14 cellular contexts compared by ENCODE assay signal in the genomic region with DNA sequence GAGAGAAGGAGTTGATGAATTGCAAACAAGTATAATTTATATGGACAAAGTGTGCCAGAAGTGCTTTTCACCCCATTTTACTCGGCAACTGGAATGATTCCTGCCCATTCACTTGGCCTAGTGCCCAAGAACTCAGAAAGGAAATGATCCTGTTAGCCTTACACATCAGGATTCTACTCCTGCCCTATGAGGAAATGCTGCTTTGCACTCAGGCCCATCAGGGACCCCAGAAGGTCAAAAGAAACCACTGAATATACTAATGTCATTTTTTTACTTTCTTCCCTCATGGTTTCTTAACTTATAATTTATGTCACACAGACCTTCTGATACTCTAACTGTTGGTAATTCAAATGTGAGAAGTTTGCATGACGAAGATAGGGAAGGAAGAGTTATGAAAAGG.
A peak's percentile ranks its signal among the peaks of the same experiment; 100 is the strongest.
DNase-seq lines count a peak whose midpoint lies in the region; ATAC-seq and TF ChIP-seq lines count a peak whose summit lies in the region.
"Had no signal": no experiment of that assay in that cellular context is flagged by ENCODE, and none has a peak within 500 bp of the region (broad histone marks: within the 10 kb centered on the region; RNA-seq: fewer than 3 reads in every experiment).

No MANE protein-coding gene starts in this region.

- DNase-seq in natural killer cell treated with Interleukin-12 subunit alpha and Interleukin-12 subunit beta and Interleukin-15 and Interleukin-18, amount 100 ng/mL, for 72 hours (ENCODE audit: low spot score) = no peak
- DNase-seq in natural killer cell = no peak
- no peak for DNase-seq in activated CD8-positive, alpha-beta T cell treated with anti-CD3 and anti-CD28 coated beads for 36 hours
- peak; percentile 1 for DNase-seq in fibroblast of the aortic adventitia (ENCODE audit: low read depth)
- DNase-seq in OCI-M1 (lab: John Stamatoyannopoulos, UW) = no peak
- DNase-seq: GOT3, NCI-H187, NCI-H524 treated with DMSO at 0.1 percent for 48 hours, T-helper 9 cell had no signal

- TF ChIP-seq CTCF in natural killer cell (IDR thresholded peaks at IDR 0.05) = no peak
- TF ChIP-seq CTCF in activated CD8-positive, alpha-beta T cell treated with anti-CD3 and anti-CD28 coated beads for 36 hours (IDR thresholded peaks at IDR 0.05) = no peak
- TF ChIP-seq CTCF in fibroblast of the aortic adventitia (IDR thresholded peaks at IDR 0.05; ENCODE audit: insufficient read depth, low read length) = no peak

- H3K9me3 Mint-ChIP-seq in natural killer cell treated with Interleukin-12 subunit alpha and Interleukin-12 subunit beta and Interleukin-15 and Interleukin-18, amount 100 ng/mL, for 72 hours = peaks cover 12% of the 10 kb centered on the region
- H3K9me3 Mint-ChIP-seq in natural killer cell = no peaks in the 10 kb centered on the region
- peaks cover 17% of the 10 kb centered on the region for H3K9me3 Mint-ChIP-seq in activated CD8-positive, alpha-beta T cell treated with anti-CD3 and anti-CD28 coated beads for 36 hours
- H3K9me3 Mint-ChIP-seq: type B pancreatic cell had no signal

- peak overlapping the region; percentile 96 to 99 for H3K27ac Mint-ChIP-seq in natural killer cell treated with Interleukin-12 subunit alpha and Interleukin-12 subunit beta and Interleukin-15 and Interleukin-18, amount 100 ng/mL, for 72 hours
- H3K27ac Mint-ChIP-seq in natural killer cell = no peak overlapping the region
- peak overlapping the region; percentile 96 for H3K27ac Mint-ChIP-seq in activated CD8-positive, alpha-beta T cell treated with anti-CD3 and anti-CD28 coated beads for 36 hours
- H3K27ac Mint-ChIP-seq: type B pancreatic cell had no signal

- ATAC-seq in natural killer cell treated with Interleukin-12 subunit alpha and Interleukin-12 subunit beta and Interleukin-15 and Interleukin-18, amount 100 ng/mL, for 72 hours = no peak
- ATAC-seq in natural killer cell (no peak), HG03378 (IDR thresholded peaks at IDR 0.05; ENCODE audit: unreplicated experiment) (no peak), HG03342 (IDR thresholded peaks at IDR 0.05; ENCODE audit: unreplicated experiment) (no peak)
- no peak for ATAC-seq in activated CD8-positive, alpha-beta T cell treated with anti-CD3 and anti-CD28 coated beads for 36 hours

- H3K4me3 ChIP-seq in fibroblast of the aortic adventitia (ENCODE audit: low read depth, low read length) = no peak overlapping the region
- H3K4me3 ChIP-seq: BLaER1 treated with 17β-estradiol and CSF1 and Interleukin-3, amounts not matched to agents 10 nM and 100 nM; prostate gland had no signal

- CTCF ChIA-PET in activated CD8-positive, alpha-beta T cell treated with anti-CD3 and anti-CD28 coated beads for 36 hours (lab: Charles Lee) = no interaction called here

- intact Hi-C loops in natural killer cell (cut with micrococcal nuclease) = no loop called here
- intact Hi-C loops in activated CD8-positive, alpha-beta T cell treated with anti-CD3 and anti-CD28 coated beads for 36 hours (cut with micrococcal nuclease) = no loop called here

- peak overlapping the region; percentile 34 for H3K4me3 Mint-ChIP-seq in natural killer cell treated with Interleukin-12 subunit alpha and Interleukin-12 subunit beta and Interleukin-15 and Interleukin-18, amount 100 ng/mL, for 72 hours
- no peak overlapping the region for H3K4me3 Mint-ChIP-seq in natural killer cell
- no peak overlapping the region for H3K4me3 Mint-ChIP-seq in activated CD8-positive, alpha-beta T cell treated with anti-CD3 and anti-CD28 coated beads for 36 hours
- H3K4me3 Mint-ChIP-seq: type B pancreatic cell had no signal

- no peaks in the 10 kb centered on the region for H3K27me3 Mint-ChIP-seq in natural killer cell treated with Interleukin-12 subunit alpha and Interleukin-12 subunit beta and Interleukin-15 and Interleukin-18, amount 100 ng/mL, for 72 hours
- no peaks in the 10 kb centered on the region for H3K27me3 Mint-ChIP-seq in natural killer cell (ENCODE audit: low read depth in 2 of 2)
- H3K27me3 Mint-ChIP-seq in activated CD8-positive, alpha-beta T cell treated with anti-CD3 and anti-CD28 coated beads for 36 hours = no peaks in the 10 kb centered on the region
- H3K27me3 Mint-ChIP-seq: type B pancreatic cell had no signal

- POLR2A ChIA-PET in activated CD8-positive, alpha-beta T cell treated with anti-CD3 and anti-CD28 coated beads for 36 hours (lab: Charles Lee) = interaction anchor here (1.0 to 2.0 kb wide), 2 partner anchors 17 to 26 kb away, joined by 3 to 11 read pairs; no protein-coding TSS in a partner anchor

- H3K36me3 Mint-ChIP-seq in natural killer cell treated with Interleukin-12 subunit alpha and Interleukin-12 subunit beta and Interleukin-15 and Interleukin-18, amount 100 ng/mL, for 72 hours = peaks cover 28% of the 10 kb centered on the region
- no peaks in the 10 kb centered on the region for H3K36me3 Mint-ChIP-seq in natural killer cell
- H3K36me3 Mint-ChIP-seq in activated CD8-positive, alpha-beta T cell treated with anti-CD3 and anti-CD28 coated beads for 36 hours (ENCODE audit: low read depth) = peaks cover 28% of the 10 kb centered on the region
- H3K36me3 Mint-ChIP-seq: type B pancreatic cell had no signal

- H3K4me1 Mint-ChIP-seq in natural killer cell treated with Interleukin-12 subunit alpha and Interleukin-12 subunit beta and Interleukin-15 and Interleukin-18, amount 100 ng/mL, for 72 hours (ENCODE audit: low read depth in 2 of 2) = peaks cover 69 to 70% of the 10 kb centered on the region in 2 donors
- H3K4me1 Mint-ChIP-seq in natural killer cell = peaks cover 16 to 18% of the 10 kb centered on the region in 2 donors
- H3K4me1 Mint-ChIP-seq in activated CD8-positive, alpha-beta T cell treated with anti-CD3 and anti-CD28 coated beads for 36 hours (ENCODE audit: low read depth) = peaks cover 61% of the 10 kb centered on the region

Comparison
In these comparisons a context has a peak if more than half of its experiments do, and no peak if none do; other contexts are left out.
1. H3K27ac Mint-ChIP-seq: peak in natural killer cell treated with Interleukin-12 subunit alpha and Interleukin-12 subunit beta and Interleukin-15 and Interleukin-18, amount 100 ng/mL, for 72 hours (2 of 2) and activated CD8-positive, alpha-beta T cell treated with anti-CD3 and anti-CD28 coated beads for 36 hours (single experiment); none in natural killer cell (0 of 2).